In genomic region chr2:27042159-27042661, GRCh38 we compare ENCODE assay signal across 6 cellular contexts. TPM values are rescaled to one million over a fixed set of nuclear protein-coding genes. Genes with fewer than 3 reads are reported as not detected.
A peak's percentile ranks its signal among the peaks of the same experiment; 100 is the strongest.
DNase-seq lines count a peak whose midpoint lies in the region; ATAC-seq and FAIRE-seq lines count a peak whose summit lies in the region.

No MANE protein-coding gene starts in this region.

- ATAC-seq in GM21619 (IDR thresholded peaks at IDR 0.05; ENCODE audit: unreplicated experiment) (peak; percentile 70), T-cell (replicated peaks in 1 of 4) (peak in 1 of 4 experiments; percentile 9), HG03045 (IDR thresholded peaks at IDR 0.05; ENCODE audit: unreplicated experiment) (no peak)

- H3K4me3 Mint-ChIP-seq in T-cell: no peak overlapping the region

- CTCF ChIA-PET in T-cell (lab: Charles Lee): no interaction called here

- POLR2A ChIA-PET in T-cell (lab: Charles Lee): no interaction called here

- peak overlapping the region; percentile 16 to 60 for H3K27ac Mint-ChIP-seq in T-cell

- peaks cover 24% of the 10 kb centered on the region for H3K36me3 Mint-ChIP-seq in T-cell

- no peak for FAIRE-seq in urothelium cell line (lab: Jason Lieb, UNC)

- DNase-seq in Caki2 (ENCODE audit: low read depth) (peak; percentile 76), T-cell (no peak), D341Med (ENCODE audit: low spot score) (no peak), urothelium cell line (ENCODE audit: low spot score) (no peak)

- H3K27me3 Mint-ChIP-seq in T-cell: no peaks in the 10 kb centered on the region

- peaks cover 0 to 5% (median 0%) of the 10 kb centered on the region in 3 donors for H3K4me1 Mint-ChIP-seq in T-cell

- H3K9me3 Mint-ChIP-seq in T-cell: no peaks in the 10 kb centered on the region

- in situ Hi-C loops in Caki2 (cut with HindIII; ENCODE audit: low pct_unique_long_range_greater_than_20kb, low sequenced_read_pairs): no loop called here

RNA-seq across cellular contexts. Expression of gene AGBL5, which starts 9.3 kb away (rescaled TPM):
- total RNA-seq in Caki2 (2014; rRNA removed; shearing (Covaris generic); ENCODE audit: low replicate concordance): 41.8 and 54.5 TPM in 2 replicates
- total RNA-seq in T-cell: 10 to 100 TPM in 3 of 5 donors, 1 to 10 TPM in 2; 9.5 to 13.3 (median 11.2) TPM

RNA-seq across cellular contexts. Expression of gene TMEM214, which starts 9.4 kb away (rescaled TPM):
- 104 and 106 TPM in 2 replicates for total RNA-seq in Caki2 (2014; rRNA removed; shearing (Covaris generic); ENCODE audit: low replicate concordance)
- 10 to 100 TPM; 37.6 to 84.5 (median 71.6) TPM for total RNA-seq in T-cell

RNA-seq across cellular contexts. Expression of gene OST4, which starts 29.2 kb away (rescaled TPM):
- total RNA-seq in Caki2 (2014; rRNA removed; shearing (Covaris generic); ENCODE audit: low replicate concordance): 676 and 788 TPM in 2 replicates
- total RNA-seq in T-cell: 100 to 1,000 TPM; 217 to 292 (median 236) TPM

RNA-seq across cellular contexts. Expression of gene EMILIN1, which starts 36.2 kb away (rescaled TPM):
- 0.07 and 0.58 TPM in 2 replicates for total RNA-seq in Caki2 (2014; rRNA removed; shearing (Covaris generic); ENCODE audit: low replicate concordance)
- 1 to 10 TPM in 1 of 5 donors, under 1 TPM in 4; 0.28 to 1.1 (median 0.85) TPM for total RNA-seq in T-cell

RNA-seq across cellular contexts. Expression of gene KHK, which starts 44.4 kb away (rescaled TPM):
- total RNA-seq in Caki2 (2014; rRNA removed; shearing (Covaris generic); ENCODE audit: low replicate concordance): 3.2 and 4.8 TPM in 2 replicates
- 1 to 10 TPM; 3.7 to 9.1 (median 6.7) TPM for total RNA-seq in T-cell
